ENCODE assay signal across 10 cellular contexts in genomic region chr1:202959276-202959620, GRCh38. TPM values are rescaled to one million over a fixed set of nuclear protein-coding genes. Genes with fewer than 3 reads are reported as not detected.
DNase-seq lines count a peak whose midpoint lies in the region; ATAC-seq and FAIRE-seq lines count a peak whose summit lies in the region.
"Had no signal": no experiment of that assay in that cellular context is flagged by ENCODE, and none has a peak within 500 bp of the region (broad histone marks: within the 10 kb centered on the region; RNA-seq: fewer than 3 reads in every experiment).

No MANE protein-coding gene starts in this region.

- H3K27ac ChIP-seq in Karpas-422 (ENCODE audit: low read length), result no peak overlapping the region
- peak overlapping the region; percentile 95 for H3K27ac ChIP-seq in naive thymus-derived CD4-positive, alpha-beta T cell (ENCODE audit: low read depth, low read length)

- POLR2A ChIA-PET in naive thymus-derived CD4-positive, alpha-beta T cell (lab: Charles Lee), result interaction anchor here (0.6 to 2.6 kb wide), 3 partner anchors 9 to 898 kb away, joined by 3 to 10 read pairs (median 3); no protein-coding TSS in a partner anchor

- H3K36me3 ChIP-seq in Karpas-422 (ENCODE audit: insufficient read depth, low read length), result no peaks in the 10 kb centered on the region
- peaks cover 0 to 37% (median 7%) of the 10 kb centered on the region in 3 experiments for H3K36me3 ChIP-seq in naive thymus-derived CD4-positive, alpha-beta T cell (ENCODE audit: control insufficient read depth in 2 of 3, insufficient read depth in 3 of 3, low read length in 3 of 3)

- peak overlapping the region; percentile 90; the same call in 1 of the 2 replicates for H3K4me3 ChIP-seq in Karpas-422 (ENCODE audit: low read length)
- no peak overlapping the region for H3K4me3 ChIP-seq in naive thymus-derived CD4-positive, alpha-beta T cell (ENCODE audit: low read length)

- peak overlapping the region; percentile 82 for H3K4me2 ChIP-seq in Karpas-422 (ENCODE audit: low read depth, low read length, poor library complexity, severe bottlenecking)

- no peaks in the 10 kb centered on the region for H3K9me3 Mint-ChIP-seq in activated T-helper 2 cell treated with anti-CD3 and anti-CD28 coated beads, Interferon-gamma antibody, Interleukin-2, Interleukin-4, amounts not matched to agents 10 μg/mL and 5 μg/mL and 100 μg/mL, durations not matched to agents 14 hours and 24 hours and 36 hours
- H3K9me3 Mint-ChIP-seq in naive thymus-derived CD4-positive, alpha-beta T cell, result peaks cover 0 to 2% (median 0%) of the 10 kb centered on the region in 11 donors

- CTCF ChIA-PET in naive thymus-derived CD4-positive, alpha-beta T cell (lab: Charles Lee), result interaction anchor here (1.4 kb wide), 1 partner anchor 9 kb away, joined by 7 read pairs; no protein-coding TSS in a partner anchor

- H3K36me3 Mint-ChIP-seq in activated T-helper 2 cell treated with anti-CD3 and anti-CD28 coated beads, Interferon-gamma antibody, Interleukin-2, Interleukin-4, amounts not matched to agents 10 μg/mL and 5 μg/mL and 100 μg/mL, durations not matched to agents 14 hours and 24 hours and 36 hours (ENCODE audit: low read depth), result peaks cover 11% of the 10 kb centered on the region
- H3K36me3 Mint-ChIP-seq in naive thymus-derived CD4-positive, alpha-beta T cell, result peaks cover 0 to 16% (median 4%) of the 10 kb centered on the region in 5 donors

- peaks cover 22% of the 10 kb centered on the region for H3K4me1 Mint-ChIP-seq in activated T-helper 2 cell treated with anti-CD3 and anti-CD28 coated beads, Interferon-gamma antibody, Interleukin-2, Interleukin-4, amounts not matched to agents 10 μg/mL and 5 μg/mL and 100 μg/mL, durations not matched to agents 14 hours and 24 hours and 36 hours (ENCODE audit: low read depth)
- H3K4me1 Mint-ChIP-seq in naive thymus-derived CD4-positive, alpha-beta T cell, result peaks cover 11 to 42% (median 39%) of the 10 kb centered on the region in 7 donors

- intact Hi-C loops in activated T-helper 2 cell treated with anti-CD3 and anti-CD28 coated beads, Interferon-gamma antibody, Interleukin-2, Interleukin-4, amounts not matched to agents 10 μg/mL and 5 μg/mL and 100 μg/mL, durations not matched to agents 14 hours and 24 hours and 36 hours (cut with micrococcal nuclease), result loop anchor here (2.0 kb wide), 2 partner anchors 32 to 70 kb away; partner anchors contain the start of genes KLHL12 and RABIF
- intact Hi-C loops in naive thymus-derived CD4-positive, alpha-beta T cell (cut with micrococcal nuclease), result loop anchor here (2.0 to 10.0 kb wide), 7 partner anchors 16 to 1804 kb away; partner anchors contain the start of genes PPP1R12B (in 2 of the 2), PCAT6 (in 1 of the 2) and TMEM9 (in 1 of the 2)

- H3K27ac Mint-ChIP-seq in activated T-helper 2 cell treated with anti-CD3 and anti-CD28 coated beads, Interferon-gamma antibody, Interleukin-2, Interleukin-4, amounts not matched to agents 10 μg/mL and 5 μg/mL and 100 μg/mL, durations not matched to agents 14 hours and 24 hours and 36 hours, result no peak overlapping the region
- H3K27ac Mint-ChIP-seq in naive thymus-derived CD4-positive, alpha-beta T cell, result peak overlapping the region in 3 of 9 donors; percentile 89 to 97 (median 94)

- no peaks in the 10 kb centered on the region for H3K27me3 Mint-ChIP-seq in activated T-helper 2 cell treated with anti-CD3 and anti-CD28 coated beads, Interferon-gamma antibody, Interleukin-2, Interleukin-4, amounts not matched to agents 10 μg/mL and 5 μg/mL and 100 μg/mL, durations not matched to agents 14 hours and 24 hours and 36 hours (ENCODE audit: low read depth)
- no peaks in the 10 kb centered on the region for H3K27me3 Mint-ChIP-seq in naive thymus-derived CD4-positive, alpha-beta T cell

- DNase-seq in DMS153 treated with DMSO at 0.1 percent for 48 hours (lab: John Stamatoyannopoulos, UW; ENCODE audit: unreplicated experiment) (peak; percentile 79), Karpas-422 (peak; percentile 45), activated gamma-delta T cell treated with Interleukin-2 at 50 U/mL for 16 hours (no peak), frontal cortex (ENCODE audit: low spot score in 2 of 2) (no peak)
- DNase-seq in activated T-helper 2 cell treated with anti-CD3 and anti-CD28 coated beads, Interferon-gamma antibody, Interleukin-2, Interleukin-4, amounts not matched to agents 10 μg/mL and 5 μg/mL and 100 μg/mL, durations not matched to agents 14 hours and 24 hours and 36 hours (ENCODE audit: low spot score), result no peak
- DNase-seq in naive thymus-derived CD4-positive, alpha-beta T cell, result no peak
- no peak for DNase-seq in activated CD4-positive, alpha-beta T cell treated with anti-CD3 and anti-CD28 coated beads, Interleukin-2, amount 50 U/mL, for 48 hours
- DNase-seq: RPMI8226 had no signal

- H3K27me3 ChIP-seq in Karpas-422 (ENCODE audit: low read length), result no peaks in the 10 kb centered on the region
- no peaks in the 10 kb centered on the region for H3K27me3 ChIP-seq in naive thymus-derived CD4-positive, alpha-beta T cell (ENCODE audit: control insufficient read depth in 2 of 2, insufficient read depth in 2 of 2, low read length in 2 of 2)

- H2AFZ ChIP-seq in Karpas-422 (ENCODE audit: low read length), result no peak overlapping the region

- no peak for FAIRE-seq in frontal cortex (lab: Jason Lieb, UNC)
- FAIRE-seq: GM12878 had no signal

- no peaks in the 10 kb centered on the region for H3K9me2 ChIP-seq in Karpas-422 (replicated peaks; ENCODE audit: insufficient read depth, low read length)

- peaks cover 38% of the 10 kb centered on the region for H3K79me2 ChIP-seq in Karpas-422 (ENCODE audit: low read length)

- no peaks in the 10 kb centered on the region for H3K9me3 ChIP-seq in Karpas-422 (ENCODE audit: low read length)
- H3K9me3 ChIP-seq in naive thymus-derived CD4-positive, alpha-beta T cell (ENCODE audit: control insufficient read depth in 2 of 3, low read length in 3 of 3), result no peaks in the 10 kb centered on the region

- H3K9ac ChIP-seq in Karpas-422 (ENCODE audit: low read length), result no peak overlapping the region

- peaks cover 15% of the 10 kb centered on the region; the same call in 1 of the 2 replicates for H4K20me1 ChIP-seq in Karpas-422 (ENCODE audit: insufficient read depth, low read depth, low read length)

- H3K4me3 Mint-ChIP-seq in activated T-helper 2 cell treated with anti-CD3 and anti-CD28 coated beads, Interferon-gamma antibody, Interleukin-2, Interleukin-4, amounts not matched to agents 10 μg/mL and 5 μg/mL and 100 μg/mL, durations not matched to agents 14 hours and 24 hours and 36 hours (ENCODE audit: low read depth), result peak overlapping the region; percentile 94
- H3K4me3 Mint-ChIP-seq in naive thymus-derived CD4-positive, alpha-beta T cell, result peak overlapping the region in 3 of 10 donors; percentile 82 to 93 (median 84)

- no peak for ATAC-seq in naive thymus-derived CD4-positive, alpha-beta T cell
- no peak for ATAC-seq in GM19324 (IDR thresholded peaks at IDR 0.05; ENCODE audit: low FRiP score, unreplicated experiment)

- peaks cover 29% of the 10 kb centered on the region for H3K4me1 ChIP-seq in Karpas-422 (ENCODE audit: low read length)
- peaks cover 19 to 30% of the 10 kb centered on the region in 2 donors for H3K4me1 ChIP-seq in naive thymus-derived CD4-positive, alpha-beta T cell (ENCODE audit: control insufficient read depth in 2 of 2, insufficient read depth in 2 of 2, low read length in 2 of 2)

RNA-seq across cellular contexts. Expression of gene ADIPOR1, which starts 1.1 kb away (rescaled TPM):
- total RNA-seq in Karpas-422 (2014; rRNA removed; shearing (Covaris generic); ENCODE audit: low replicate concordance), result 88.2 and 123 TPM in 2 replicates
- total RNA-seq in activated T-helper 2 cell treated with anti-CD3 and anti-CD28 coated beads, Interferon-gamma antibody, Interleukin-2, Interleukin-4, amounts not matched to agents 10 μg/mL and 5 μg/mL and 100 μg/mL, durations not matched to agents 14 hours and 24 hours and 36 hours, result 79.1 and 79.2 TPM in 2 replicates
- total RNA-seq in naive thymus-derived CD4-positive, alpha-beta T cell, result 10 to 100 TPM; 51.9 to 84.5 (median 69.6) TPM
- polyA plus RNA-seq in naive thymus-derived CD4-positive, alpha-beta T cell, result 10 to 100 TPM; 56.8 to 93.8 TPM
- total RNA-seq in frontal cortex, result 51.4 TPM

RNA-seq across cellular contexts. Expression of gene CYB5R1, which starts 7.8 kb away (rescaled TPM):
- total RNA-seq in Karpas-422 (2014; rRNA removed; shearing (Covaris generic); ENCODE audit: low replicate concordance), result 27.1 and 28.2 TPM in 2 replicates
- 19.0 and 20.0 TPM in 2 replicates for total RNA-seq in activated T-helper 2 cell treated with anti-CD3 and anti-CD28 coated beads, Interferon-gamma antibody, Interleukin-2, Interleukin-4, amounts not matched to agents 10 μg/mL and 5 μg/mL and 100 μg/mL, durations not matched to agents 14 hours and 24 hours and 36 hours
- total RNA-seq in naive thymus-derived CD4-positive, alpha-beta T cell, result 10 to 100 TPM; 22.8 to 50.2 (median 48.0) TPM
- polyA plus RNA-seq in naive thymus-derived CD4-positive, alpha-beta T cell, result 10 to 100 TPM; 63.1 to 71.3 TPM
- 21.2 TPM for total RNA-seq in frontal cortex

RNA-seq across cellular contexts. Expression of gene KLHL12, which starts 32.2 kb away (rescaled TPM):
- total RNA-seq in Karpas-422 (2014; rRNA removed; shearing (Covaris generic); ENCODE audit: low replicate concordance), result 52.4 and 55.8 TPM in 2 replicates
- total RNA-seq in activated T-helper 2 cell treated with anti-CD3 and anti-CD28 coated beads, Interferon-gamma antibody, Interleukin-2, Interleukin-4, amounts not matched to agents 10 μg/mL and 5 μg/mL and 100 μg/mL, durations not matched to agents 14 hours and 24 hours and 36 hours, result 27.7 and 29.2 TPM in 2 replicates
- 10 to 100 TPM; 15.6 to 28.0 (median 24.5) TPM for total RNA-seq in naive thymus-derived CD4-positive, alpha-beta T cell
- polyA plus RNA-seq in naive thymus-derived CD4-positive, alpha-beta T cell, result 10 to 100 TPM; 12.1 to 18.3 TPM
- total RNA-seq in frontal cortex, result 43.6 TPM

RNA-seq across cellular contexts. Expression of gene TMEM183A, which starts 47.9 kb away (rescaled TPM):
- 65.3 and 81.0 TPM in 2 replicates for total RNA-seq in Karpas-422 (2014; rRNA removed; shearing (Covaris generic); ENCODE audit: low replicate concordance)
- total RNA-seq in activated T-helper 2 cell treated with anti-CD3 and anti-CD28 coated beads, Interferon-gamma antibody, Interleukin-2, Interleukin-4, amounts not matched to agents 10 μg/mL and 5 μg/mL and 100 μg/mL, durations not matched to agents 14 hours and 24 hours and 36 hours, result 74.7 and 75.8 TPM in 2 replicates
- total RNA-seq in naive thymus-derived CD4-positive, alpha-beta T cell, result 100 to 1,000 TPM in 2 of 5 experiments, 10 to 100 TPM in 3; 61.4 to 134 (median 77.0) TPM
- 10 to 100 TPM; 42.5 to 56.0 TPM for polyA plus RNA-seq in naive thymus-derived CD4-positive, alpha-beta T cell
- 147 TPM for total RNA-seq in frontal cortex

Comparison
In these comparisons a context has a peak if more than half of its experiments do, and no peak if none do; other contexts are left out.
1. DNase-seq: peak in DMS153 treated with DMSO at 0.1 percent for 48 hours (single experiment) and Karpas-422 (single experiment); none in activated T-helper 2 cell treated with anti-CD3 and anti-CD28 coated beads, Interferon-gamma antibody, Interleukin-2, Interleukin-4, amounts not matched to agents 10 μg/mL and 5 μg/mL and 100 μg/mL, durations not matched to agents 14 hours and 24 hours and 36 hours (single experiment), naive thymus-derived CD4-positive, alpha-beta T cell (0 of 9), activated CD4-positive, alpha-beta T cell treated with anti-CD3 and anti-CD28 coated beads, Interleukin-2, amount 50 U/mL, for 48 hours (0 of 2), activated gamma-delta T cell treated with Interleukin-2 at 50 U/mL for 16 hours (single experiment) and frontal cortex (0 of 2).